In the genomic region with DNA sequence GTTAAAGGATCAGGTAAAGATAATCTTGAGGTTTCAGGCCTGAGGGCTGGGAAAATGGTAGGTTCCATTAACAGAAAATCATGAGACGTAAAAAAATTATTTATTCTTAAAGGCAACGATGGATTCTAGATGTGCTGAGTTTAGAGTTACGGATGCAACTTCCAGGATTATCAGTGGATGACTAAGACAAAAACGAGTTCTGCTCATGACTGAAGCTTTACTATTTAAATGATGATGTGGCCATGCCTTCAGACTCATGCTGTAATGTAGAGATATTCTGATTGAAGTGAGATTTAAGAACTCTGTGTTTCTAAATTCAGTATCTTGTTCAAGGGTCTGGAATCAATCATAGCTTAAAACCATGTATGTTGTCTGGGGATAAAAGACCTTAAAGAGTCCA, we compare ENCODE assay signal across 26 cellular contexts.
"Had no signal": no experiment of that assay in that cellular context is flagged by ENCODE, and none has a peak within 500 bp of the region (broad histone marks: within the 10 kb centered on the region; RNA-seq: fewer than 3 reads in every experiment).

No MANE protein-coding gene starts in this region.

- H3K27ac Mint-ChIP-seq: activated CD4-positive, alpha-beta T cell treated with anti-CD3 and anti-CD28 coated beads, Interleukin-2, amount 10 ng/mL, durations not matched to agents 24 days and 14 days; activated CD8-positive, alpha-beta T cell treated with anti-CD3 and anti-CD28 coated beads for 36 hours; activated naive CD8-positive, alpha-beta T cell; activated naive CD8-positive, alpha-beta T cell treated with anti-CD3 and anti-CD28 coated beads, Interleukin-2, amount 50 U/mL, for 24 hours; activated T-cell treated with anti-CD3 and anti-CD28 coated beads, Interleukin-2, amount 50 U/mL, for 24 hours had no signal

- H3K27me3 ChIP-seq: cardiac muscle cell, Peyer's patch had no signal

- H3K4me3 Mint-ChIP-seq: activated CD4-positive, alpha-beta T cell treated with anti-CD3 and anti-CD28 coated beads, Interleukin-2, amount 10 ng/mL, durations not matched to agents 24 days and 14 days; activated CD8-positive, alpha-beta T cell treated with anti-CD3 and anti-CD28 coated beads for 36 hours; activated naive CD4-positive, alpha-beta T cell treated with anti-CD3 and anti-CD28 coated beads, Interleukin-2, amount 10 ng/mL, durations not matched to agents 7 days and 5 days; activated naive CD8-positive, alpha-beta T cell; activated naive CD8-positive, alpha-beta T cell treated with anti-CD3 and anti-CD28 coated beads, Interleukin-2, amount 50 U/mL, for 24 hours; activated T-cell treated with anti-CD3 and anti-CD28 coated beads, Interleukin-2, amount 50 U/mL, for 24 hours; central memory CD8-positive, alpha-beta T cell had no signal

- H3K36me3 ChIP-seq: Peyer's patch had no signal

- H3K4me1 ChIP-seq: Peyer's patch had no signal

- DNase-seq: activated CD4-positive, alpha-beta T cell treated with anti-CD3 and anti-CD28 coated beads, Interleukin-2, amount 10 ng/mL, durations not matched to agents 24 days and 14 days; activated CD4-positive, alpha-beta T cell treated with anti-CD3 and anti-CD28 coated beads, Interleukin-2, amount 50 U/mL, for 4 hours; activated CD8-positive, alpha-beta T cell treated with anti-CD3 and anti-CD28 coated beads for 36 hours; activated effector memory CD4-positive, alpha-beta T cell treated with Interleukin-2 at 50 U/mL for 16 hours; activated naive CD4-positive, alpha-beta T cell treated with anti-CD3 and anti-CD28 coated beads, Interleukin-2, amount 10 ng/mL, durations not matched to agents 7 days and 5 days; activated naive CD8-positive, alpha-beta T cell treated with anti-CD3 and anti-CD28 coated beads, Interleukin-2, amount 50 U/mL, for 24 hours; activated T-cell treated with anti-CD3 and anti-CD28 coated beads, Interleukin-2, amount 50 U/mL, for 24 hours; amniotic stem cell; aorta; Kasumi-1; MM.1S; MV-4-11; NCI-H1092; NCI-H1436 treated with DMSO at 0.1 percent for 48 hours; NCI-H1694 treated with DMSO at 0.1 percent for 48 hours; NCI-H2029; NCI-H345; NCI-H524 treated with DMSO at 0.1 percent for 48 hours; PC-3; Peyer's patch; RPMI8226; SHP77 treated with DMSO at 0.1 percent for 48 hours; T1000 had no signal

- H3K9me3 Mint-ChIP-seq: activated CD4-positive, alpha-beta T cell treated with anti-CD3 and anti-CD28 coated beads, Interleukin-2, amount 10 ng/mL, durations not matched to agents 24 days and 14 days; activated CD8-positive, alpha-beta T cell treated with anti-CD3 and anti-CD28 coated beads for 36 hours; activated naive CD4-positive, alpha-beta T cell treated with anti-CD3 and anti-CD28 coated beads, Interleukin-2, amount 10 ng/mL, durations not matched to agents 7 days and 5 days; activated naive CD8-positive, alpha-beta T cell treated with anti-CD3 and anti-CD28 coated beads, Interleukin-2, amount 50 U/mL, for 24 hours; activated T-cell treated with anti-CD3 and anti-CD28 coated beads, Interleukin-2, amount 50 U/mL, for 24 hours; central memory CD8-positive, alpha-beta T cell had no signal

- H3K4me3 ChIP-seq: cardiac muscle cell, Peyer's patch had no signal

- H3K9me3 ChIP-seq: Peyer's patch had no signal

- H3K27me3 Mint-ChIP-seq: activated CD4-positive, alpha-beta T cell treated with anti-CD3 and anti-CD28 coated beads, Interleukin-2, amount 10 ng/mL, durations not matched to agents 24 days and 14 days; activated CD8-positive, alpha-beta T cell treated with anti-CD3 and anti-CD28 coated beads for 36 hours; activated naive CD4-positive, alpha-beta T cell treated with anti-CD3 and anti-CD28 coated beads, Interleukin-2, amount 10 ng/mL, durations not matched to agents 7 days and 5 days; activated naive CD8-positive, alpha-beta T cell; activated naive CD8-positive, alpha-beta T cell treated with anti-CD3 and anti-CD28 coated beads, Interleukin-2, amount 50 U/mL, for 24 hours; activated T-cell treated with anti-CD3 and anti-CD28 coated beads, Interleukin-2, amount 50 U/mL, for 24 hours; central memory CD8-positive, alpha-beta T cell had no signal

- H3K27ac ChIP-seq: cardiac muscle cell, Peyer's patch had no signal

- ATAC-seq: activated CD8-positive, alpha-beta T cell treated with anti-CD3 and anti-CD28 coated beads for 36 hours; activated naive CD8-positive, alpha-beta T cell treated with anti-CD3 and anti-CD28 coated beads, Interleukin-2, amount 50 U/mL, for 24 hours; PC-3 had no signal
